9 cellular contexts compared by ENCODE assay signal in the genomic region with DNA sequence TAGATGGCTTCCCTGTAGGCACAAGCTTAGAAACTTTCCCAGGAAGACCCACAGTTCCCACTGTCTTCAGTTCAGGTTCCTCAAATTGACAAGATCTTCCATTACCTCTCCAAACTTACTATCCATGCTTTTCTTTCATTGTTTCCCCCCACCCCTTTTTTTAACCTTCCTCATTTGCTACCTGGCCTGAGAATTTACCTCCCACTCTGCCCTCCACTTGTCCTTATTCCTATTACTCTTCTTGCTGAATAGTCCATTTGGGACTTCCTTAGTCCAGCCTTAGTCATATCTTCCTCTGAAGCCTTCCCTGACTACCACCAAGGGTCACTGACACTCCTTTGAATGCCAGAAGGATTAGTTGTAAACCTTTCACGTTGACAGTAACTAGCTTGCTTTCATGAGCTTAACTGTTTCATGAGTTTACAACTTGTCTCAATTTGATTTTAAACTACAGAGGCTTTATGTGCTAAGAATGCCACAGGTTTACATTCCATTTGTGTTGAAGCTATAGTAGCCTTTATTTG. TPM values are rescaled to one million over a fixed set of nuclear protein-coding genes. Genes with fewer than 3 reads are reported as not detected.
DNase-seq lines count a peak whose midpoint lies in the region; ATAC-seq, FAIRE-seq and TF ChIP-seq lines count a peak whose summit lies in the region.
"Had no signal": no experiment of that assay in that cellular context is flagged by ENCODE, and none has a peak within 500 bp of the region (broad histone marks: within the 10 kb centered on the region; RNA-seq: fewer than 3 reads in every experiment).

No MANE protein-coding gene starts in this region.

- DNase-seq in AG10803 (ENCODE audit: low read depth) (peak; percentile 71), HTR-8/SVneo (ENCODE audit: insufficient read length, low spot score) (peak; percentile 32), GM12878 (ENCODE audit: low read depth, low spot score) (no peak), myocyte (ENCODE audit: low read depth) (peak; percentile 55), NCI-H774 (lab: John Stamatoyannopoulos, UW) (no peak), NCI-H1048 (lab: John Stamatoyannopoulos, UW) (no peak)
- no peak for DNase-seq in stimulated activated CD4-positive, alpha-beta T cell treated with anti-CD3 and anti-CD28 coated beads, Interleukin-4, amount 100 ng/mL, for 4 hours
- no peak for DNase-seq in NK-92 treated with Interleukin-12 subunit alpha and Interleukin-12 subunit beta, amount 100 ng/mL, for 24 hours (lab: John Stamatoyannopoulos, UW)
- DNase-seq: activated gamma-delta T cell treated with Interleukin-2 at 50 U/mL for 16 hours had no signal

- RAD21 ChIA-PET in GM12878 (lab: Charles Lee; ENCODE audit: unreplicated experiment) = interaction anchor here (0.8 to 2.2 kb wide), 8 partner anchors 64 to 316 kb away, joined by 3 to 8 read pairs (median 4); a partner anchor contains a TSS

- TF ChIP-seq CTCF in AG10803 (conservative IDR thresholded peaks at IDR 0.05; ENCODE audit: low read length) (no peak), GM12878 (IDR thresholded peaks at IDR 0.05 in 2 of 3, conservative IDR thresholded peaks at IDR 0.05 in 1 of 3; ENCODE audit: control insufficient read depth in 2 of 3, extremely low read depth in 1 of 3, insufficient read depth in 1 of 3, low read depth in 3 of 3, low read length in 3 of 3) (no peak)

- FAIRE-seq in HTR-8/SVneo (lab: Jason Lieb, UNC) (no peak), GM12878 (lab: Jason Lieb, UNC) (no peak)

- peaks cover 5% of the 10 kb centered on the region; the same call in 1 of the 2 replicates for H3K4me1 ChIP-seq in GM12878 (ENCODE audit: control insufficient read depth, insufficient read depth, low read length)

- no peak for TF ChIP-seq RAD21 in GM12878 (IDR thresholded peaks at IDR 0.05; ENCODE audit: insufficient read depth, low read depth, low read length)

- ATAC-seq in GM12878 = no peak

- H3K4me2 ChIP-seq in GM12878 (ENCODE audit: control insufficient read depth, insufficient read depth) = no peak overlapping the region

- BruUV-seq in GM12878 (replicated peaks; lab: Mats Ljungman, UMichigan) = no TSS peak

- in situ Hi-C loops in GM12878 (cut with MboI) = no loop called here

- H3K79me2 ChIP-seq in GM12878 (ENCODE audit: control insufficient read depth, insufficient read depth, low read length) = peaks cover 39% of the 10 kb centered on the region

- H3K9me3 ChIP-seq in GM12878 (replicated peaks; ENCODE audit: control insufficient read depth, insufficient read depth, low read length) = no peaks in the 10 kb centered on the region

- H3K27me3 ChIP-seq in GM12878 (replicated peaks in 1 of 2; ENCODE audit: control insufficient read depth in 2 of 2, insufficient read depth in 2 of 2, low read length in 1 of 2) = no peaks in the 10 kb centered on the region; a peak in 1 of 4 replicates

- peak overlapping the region; percentile 91; the same call in 1 of the 2 replicates for H2AFZ ChIP-seq in GM12878 (ENCODE audit: control insufficient read depth, low read depth, low read length)

- TF ChIP-seq EP300 in GM12878 (IDR thresholded peaks at IDR 0.05; ENCODE audit: borderline replicate concordance in 1 of 2, control insufficient read depth in 1 of 2, low read depth in 2 of 2, low read length in 2 of 2) = no peak

- intact Hi-C loops in GM12878 (cut with micrococcal nuclease; ENCODE audit: unreplicated experiment) = loop anchor here (5.0 kb wide), 1 partner anchor 124 kb away; a partner anchor contains a TSS

- H3K36me3 ChIP-seq in GM12878 (ENCODE audit: control insufficient read depth in 2 of 2, insufficient read depth in 2 of 2, low read length in 1 of 2) = no peaks in the 10 kb centered on the region

- H3K27ac ChIP-seq in GM12878 (ENCODE audit: control insufficient read depth, insufficient read depth) = no peak overlapping the region

- no peak overlapping the region for H3K9ac ChIP-seq in GM12878 (ENCODE audit: control insufficient read depth, insufficient read depth, low read length)

- H3K4me3 ChIP-seq in AG10803 (ENCODE audit: low read length) (no peak overlapping the region), GM12878 (no peak overlapping the region)

- SMC1A ChIA-PET in GM12878 (lab: Charles Lee; ENCODE audit: uncharacterized antibody, unreplicated experiment) = interaction anchor here (0.7 to 2.9 kb wide), 15 partner anchors 10 to 203 kb away, joined by 3 to 13 read pairs (median 4); no protein-coding TSS in a partner anchor

- CTCF ChIA-PET in GM12878 (lab: Yijun Ruan, JAX) = interaction anchor here (1.0 to 2.7 kb wide), 10 partner anchors 10 to 356 kb away, joined by 3 to 13 read pairs (median 5); a partner anchor contains a TSS

- no peak for TF ChIP-seq POLR2A in GM12878 (IDR thresholded peaks at IDR 0.05; ENCODE audit: low read depth, low read length)

- no peaks in the 10 kb centered on the region for H4K20me1 ChIP-seq in GM12878 (ENCODE audit: control insufficient read depth, insufficient read depth)

- WGBS in GM12878 (ENCODE audit: insufficient coverage, insufficient replicate concordance, low lambda C conversion rate, missing lambda C conversion rate) = 57% methylated on average over 1 of the region's 1 CpG

- POLR2A ChIA-PET in GM12878 (lab: Charles Lee) = interaction anchor here (1.0 to 4.0 kb wide), 5 partner anchors 10 to 65 kb away, joined by 4 to 25 read pairs (median 5); no protein-coding TSS in a partner anchor

TF ChIP-seq in GM12878, 131 proteins besides CTCF, POLR2A, EP300 and RAD21 (continues in another document):
- no peak for TF ChIP-seq ZNF24 (IDR thresholded peaks at IDR 0.05)
- no peak for TF ChIP-seq PAX5 (IDR thresholded peaks at IDR 0.05; ENCODE audit: borderline replicate concordance, low read depth, low read length)
- TF ChIP-seq TCF3 (IDR thresholded peaks at IDR 0.05; ENCODE audit: borderline replicate concordance, insufficient read depth, low read depth, low read length) = no peak
- no peak for TF ChIP-seq NBN (IDR thresholded peaks at IDR 0.05)
- TF ChIP-seq TBL1XR1 (IDR thresholded peaks at IDR 0.05; ENCODE audit: low read depth, low read length) = no peak

RNA-seq across cellular contexts. Expression of a gene that starts 1.2 kb away (rescaled TPM):
- 55.0 and 55.9 TPM in 2 replicates for total RNA-seq in GM12878 (2013; cell fraction: nucleolus; rRNA removed)
- total RNA-seq in GM12878 (2014; rRNA removed) (31.8 and 36.0 TPM in 2 replicates), GM12878 (2014; rRNA removed; fragmentation: Illumina TruSeq; extraction: Trizol) (50.0 and 53.9 TPM in 2 replicates), GM12878 (2021) (28.1 and 33.0 TPM in 2 replicates), myocyte (672 and 951 TPM in 2 replicates)
- polyA plus RNA-seq in GM12878 (2011; ENCODE audit: low read depth) = 23.4 TPM
- polyA plus RNA-seq in GM12878 (2011; rRNA removed) (39.9 and 49.4 TPM in 2 replicates), GM12878 (2014; fragmentation: Illumina TruSeq; extraction: Trizol) (48.5 and 61.8 TPM in 2 replicates), GM12878 (2014; fragmentation: Nextera tagmentation; extraction: Ambion mirVana) (10 to 100 TPM; 33.6 to 44.3 TPM), GM12878 (2014; rRNA removed) (23.8 and 31.2 TPM in 2 replicates), GM12878 (2016; fragmentation: Nextera tagmentation; extraction: Ambion mirVana) (10 to 100 TPM; 66.3 to 75.6 TPM)
- 15.5 and 17.9 TPM in 2 replicates for polyA plus RNA-seq in GM12878 (2011; cell fraction: cytosol; rRNA removed)
- polyA plus RNA-seq in GM12878 (2011; cell fraction: nucleus; rRNA removed) = 16.9 and 20.0 TPM in 2 replicates
- 28.5 and 32.5 TPM in 2 replicates for polyA plus RNA-seq in GM12878 (2012)
- 22.0 and 27.6 TPM in 2 replicates for polyA minus RNA-seq in GM12878 (2011; rRNA and poly(A)+ RNA removed)
- 14.4 and 17.8 TPM in 2 replicates for polyA minus RNA-seq in GM12878 (2011; cell fraction: cytosol; rRNA and poly(A)+ RNA removed)
- polyA minus RNA-seq in GM12878 (2011; cell fraction: nucleus; rRNA and poly(A)+ RNA removed) = 6.3 and 8.8 TPM in 2 replicates
- polyA plus RNA-seq in myocyte (2012) = 810 TPM

RNA-seq across cellular contexts. Expression of a gene that starts 37.7 kb away (rescaled TPM):
- total RNA-seq in GM12878 (2013; cell fraction: nucleolus; rRNA removed) = not detected in 2 replicates
- total RNA-seq in GM12878 (2014; rRNA removed) (not detected in 2 replicates), GM12878 (2014; rRNA removed; fragmentation: Illumina TruSeq; extraction: Trizol) (not detected in 2 replicates), GM12878 (2021) (not detected in 2 replicates), myocyte (2.8 and 3.4 TPM in 2 replicates)
- polyA plus RNA-seq in GM12878 (2011; ENCODE audit: low read depth) = not detected
- polyA plus RNA-seq in GM12878 (2011; rRNA removed) (not detected in 2 replicates), GM12878 (2014; fragmentation: Illumina TruSeq; extraction: Trizol) (not detected in 2 replicates), GM12878 (2014; fragmentation: Nextera tagmentation; extraction: Ambion mirVana) (under 1 TPM; 0.13 to 0.26 TPM), GM12878 (2014; rRNA removed) (not detected in 2 replicates), GM12878 (2016; fragmentation: Nextera tagmentation; extraction: Ambion mirVana) (under 1 TPM; 0.11 to 0.35 TPM)
- not detected in 2 replicates for polyA plus RNA-seq in GM12878 (2011; cell fraction: cytosol; rRNA removed)
- not detected in 2 replicates for polyA plus RNA-seq in GM12878 (2011; cell fraction: nucleus; rRNA removed)
- polyA plus RNA-seq in GM12878 (2012) = not detected in 2 replicates
- not detected in 2 replicates for polyA minus RNA-seq in GM12878 (2011; rRNA and poly(A)+ RNA removed)
- polyA minus RNA-seq in GM12878 (2011; cell fraction: cytosol; rRNA and poly(A)+ RNA removed) = not detected in 2 replicates
- polyA minus RNA-seq in GM12878 (2011; cell fraction: nucleus; rRNA and poly(A)+ RNA removed) = not detected in 2 replicates
- 4.0 TPM for polyA plus RNA-seq in myocyte (2012)

RNA-seq across cellular contexts. Expression of a gene that starts 53.8 kb away (rescaled TPM):
- 20.7 and 21.1 TPM in 2 replicates for total RNA-seq in GM12878 (2013; cell fraction: nucleolus; rRNA removed)
- total RNA-seq in GM12878 (2014; rRNA removed) (0.71 and 1.6 TPM in 2 replicates), GM12878 (2014; rRNA removed; fragmentation: Illumina TruSeq; extraction: Trizol) (1.7 and 2.3 TPM in 2 replicates), GM12878 (2021) (1.8 and 2.8 TPM in 2 replicates), myocyte (4.6 and 5.0 TPM in 2 replicates)
- 1.1 TPM for polyA plus RNA-seq in GM12878 (2011; ENCODE audit: low read depth)
- polyA plus RNA-seq in GM12878 (2011; rRNA removed) (3.6 and 4.8 TPM in 2 replicates), GM12878 (2014; fragmentation: Illumina TruSeq; extraction: Trizol) (1.3 and 1.6 TPM in 2 replicates), GM12878 (2014; fragmentation: Nextera tagmentation; extraction: Ambion mirVana) (under 1 TPM; 0.32 to 0.33 TPM), GM12878 (2014; rRNA removed) (2.1 and 3.0 TPM in 2 replicates), GM12878 (2016; fragmentation: Nextera tagmentation; extraction: Ambion mirVana) (1 to 10 TPM in 1 of 2 experiments, under 1 TPM in 1; 0.87 to 1.2 TPM)
- polyA plus RNA-seq in GM12878 (2011; cell fraction: cytosol; rRNA removed) = 1.3 and 3.1 TPM in 2 replicates
- polyA plus RNA-seq in GM12878 (2011; cell fraction: nucleus; rRNA removed) = 16.7 and 18.0 TPM in 2 replicates
- 1.3 and 1.9 TPM in 2 replicates for polyA plus RNA-seq in GM12878 (2012)
- 2.7 and 4.2 TPM in 2 replicates for polyA minus RNA-seq in GM12878 (2011; rRNA and poly(A)+ RNA removed)
- 0.83 and 2.4 TPM in 2 replicates for polyA minus RNA-seq in GM12878 (2011; cell fraction: cytosol; rRNA and poly(A)+ RNA removed)
- 3.5 and 8.1 TPM in 2 replicates for polyA minus RNA-seq in GM12878 (2011; cell fraction: nucleus; rRNA and poly(A)+ RNA removed)
- 5.3 TPM for polyA plus RNA-seq in myocyte (2012)

Comparison
In these comparisons a context has a peak if more than half of its experiments do, and no peak if none do; other contexts are left out.
1. DNase-seq: peak in AG10803 (single experiment), HTR-8/SVneo (single experiment) and myocyte (single experiment); none in GM12878 (single experiment), stimulated activated CD4-positive, alpha-beta T cell treated with anti-CD3 and anti-CD28 coated beads, Interleukin-4, amount 100 ng/mL, for 4 hours (0 of 2), NCI-H774 (single experiment), NK-92 treated with Interleukin-12 subunit alpha and Interleukin-12 subunit beta, amount 100 ng/mL, for 24 hours (single experiment) and NCI-H1048 (single experiment).
2. RNA of a gene that starts 1.2 kb away (total RNA-seq): 672 to 951 TPM in myocyte; 28.1 to 55.9 TPM in GM12878; every median in the first group is over 10 times any median in the second.